In genomic region chr3:53495518-53496501, GRCh38 we compare ENCODE assay signal across 8 cellular contexts. TPM values are rescaled to one million over a fixed set of nuclear protein-coding genes. Genes with fewer than 3 reads are reported as not detected.
DNase-seq lines count a peak whose midpoint lies in the region; ATAC-seq and TF ChIP-seq lines count a peak whose summit lies in the region.

No MANE protein-coding gene starts in this region.

- H3K4me3 ChIP-seq in gastroesophageal sphincter (peak overlapping the region; percentile 2 to 64), ovary (peak overlapping the region; percentile 34), A673 (ENCODE audit: low read depth, low read length, poor library complexity, severe bottlenecking) (no peak overlapping the region)

- CTCF ChIA-PET in RWPE1 (lab: Yijun Ruan, JAX) (interaction anchor here (0.8 to 0.9 kb wide), 2 partner anchors 16 to 259 kb away, joined by 3 to 4 read pairs; no protein-coding TSS in a partner anchor), A673 (lab: Charles Lee) (no interaction called here)

- no peak for TF ChIP-seq POLR2A in gastroesophageal sphincter (IDR thresholded peaks at IDR 0.05)
- TF ChIP-seq POLR2A in ovary (IDR thresholded peaks at IDR 0.05) = no peak

- TF ChIP-seq EP300 in gastroesophageal sphincter (IDR thresholded peaks at IDR 0.05) (no peak), ovary (IDR thresholded peaks at IDR 0.05) (no peak)

- peaks cover 0 to 58% (median 10%) of the 10 kb centered on the region in 3 donors for H3K4me1 ChIP-seq in gastroesophageal sphincter
- peaks cover 7% of the 10 kb centered on the region for H3K4me1 ChIP-seq in ovary (ENCODE audit: insufficient read depth)
- H3K4me1 ChIP-seq in A673 (ENCODE audit: insufficient read depth, low read length, poor library complexity, severe bottlenecking) = no peaks in the 10 kb centered on the region

- H3K36me3 ChIP-seq in gastroesophageal sphincter = no peaks in the 10 kb centered on the region
- no peaks in the 10 kb centered on the region for H3K36me3 ChIP-seq in ovary
- no peaks in the 10 kb centered on the region for H3K36me3 ChIP-seq in A673 (ENCODE audit: insufficient read depth, low read length, poor library complexity, severe bottlenecking)

- POLR2A ChIA-PET in RWPE1 (lab: Yijun Ruan, JAX; ENCODE audit: low non-redundant PET) (no interaction called here), A673 (lab: Charles Lee; ENCODE audit: low non-redundant PET) (no interaction called here)

- BruUV-seq in A673 (replicated peaks; lab: Mats Ljungman, UMichigan) = no TSS peak

- whole genome bisulfite sequencing in gastroesophageal sphincter (ENCODE audit: low coverage in 1 of 2), 2 donors = 44 to 87% methylated on average over 3 to 10 of the region's 57 CpGs
- WGBS in ovary, 3 donors = 11 to 18% (median 12%) methylated on average over 47 to 57 of the region's 57 CpGs

- H3K27me3 ChIP-seq in gastroesophageal sphincter (peaks cover 25% of the 10 kb centered on the region), ovary (no peaks in the 10 kb centered on the region), A673 (replicated peaks; ENCODE audit: insufficient read depth, low read depth, low read length, poor library complexity) (peaks cover 35% of the 10 kb centered on the region)

- TF ChIP-seq CTCF in RWPE1 (conservative IDR thresholded peaks at IDR 0.05; ENCODE audit: low read depth) (no peak), gastroesophageal sphincter (IDR thresholded peaks at IDR 0.05) (no peak), ovary (IDR thresholded peaks at IDR 0.05) (no peak), A673 (conservative IDR thresholded peaks at IDR 0.05; ENCODE audit: low read depth, low read length) (no peak)

- no peak for ATAC-seq in gastroesophageal sphincter
- ATAC-seq in GM19397 (IDR thresholded peaks at IDR 0.05; ENCODE audit: unreplicated experiment) = no peak
- ATAC-seq in GM18861 (IDR thresholded peaks at IDR 0.05; ENCODE audit: unreplicated experiment) = no peak

- no peak overlapping the region for H3K27ac ChIP-seq in RWPE1
- peak overlapping the region in 1 of 4 donors; percentile 46 for H3K27ac ChIP-seq in gastroesophageal sphincter
- H3K27ac ChIP-seq in ovary = no peak overlapping the region
- H3K27ac ChIP-seq in A673 (ENCODE audit: low read depth, low read length, poor library complexity, severe bottlenecking) = no peak overlapping the region

- peak; percentile 20 for DNase-seq in GM19238 (ENCODE audit: insufficient read length, low spot score)
- peak; percentile 4 for DNase-seq in RWPE1 (ENCODE audit: low spot score)
- DNase-seq in ovary = peak in 3 of 5 donors; percentile 22 to 51 (median 25)
- no peak for DNase-seq in activated effector memory CD4-positive, alpha-beta T cell treated with anti-CD3 and anti-CD28 coated beads, Interleukin-2, amount 50 U/mL, for 16 hours
- DNase-seq in A673 (ENCODE audit: low spot score) = no peak

- intact Hi-C loops in ovary (cut with DNase I) (no loop called here), A673 (cut with micrococcal nuclease; ENCODE audit: unreplicated experiment) (no loop called here)

- H3K9me3 ChIP-seq in gastroesophageal sphincter (no peaks in the 10 kb centered on the region), ovary (no peaks in the 10 kb centered on the region), A673 (ENCODE audit: low read depth, low read length, poor library complexity, severe bottlenecking) (no peaks in the 10 kb centered on the region)

RNA-seq across cellular contexts. Expression of gene CACNA1D, which starts 1.4 kb away (rescaled TPM):
- 1 to 10 TPM in 3 of 4 donors, under 1 TPM in 1; 0.52 to 5.7 (median 3.6) TPM for total RNA-seq in gastroesophageal sphincter
- 1 to 10 TPM in 6 of 7 donors, under 1 TPM in 1; 0.72 to 9.3 (median 5.3) TPM for total RNA-seq in ovary
- polyA plus RNA-seq in ovary = 1 to 10 TPM in 1 of 2 donors, under 1 TPM in 1; 0.23 to 2.2 TPM
- 0.85 TPM in 1 of 2 replicates, not detected in the other for total RNA-seq in A673 (2021)

Comparison
In these comparisons a context has a peak if more than half of its experiments do, and no peak if none do; other contexts are left out.
1. DNase-seq: peak in GM19238 (single experiment), RWPE1 (single experiment) and ovary (3 of 5); none in activated effector memory CD4-positive, alpha-beta T cell treated with anti-CD3 and anti-CD28 coated beads, Interleukin-2, amount 50 U/mL, for 16 hours (single experiment) and A673 (single experiment).